39 cellular contexts compared by ENCODE assay signal in genomic region chr14:59520224-59520623, GRCh38. TPM values are rescaled to one million over a fixed set of nuclear protein-coding genes. Genes with fewer than 3 reads are reported as not detected.
"Had no signal": no experiment of that assay in that cellular context is flagged by ENCODE, and none has a peak within 500 bp of the region (broad histone marks: within the 10 kb centered on the region; RNA-seq: fewer than 3 reads in every experiment).

No MANE protein-coding gene starts in this region.

- ATAC-seq: activated naive CD4-positive, alpha-beta T cell treated with anti-CD3 and anti-CD28 coated beads, Interleukin-2, amount 50 U/mL, for 72 hours; activated naive CD8-positive, alpha-beta T cell treated with anti-CD3 and anti-CD28 coated beads, Interleukin-2, amount 50 U/mL, for 24 hours; activated T-cell treated with anti-CD3 and anti-CD28 coated beads, Interleukin-2, amount 50 U/mL, for 4 hours; activated T-cell treated with anti-CD3 and anti-CD28 coated beads, Interleukin-2, amount 50 U/mL, for 72 hours; activated T-helper 17 cell treated with anti-CD3 and anti-CD28 coated beads, Interleukin-2, amount 50 U/mL, for 72 hours; body of pancreas had no signal

- H3K9me3 ChIP-seq: adrenal gland, ascending aorta, body of pancreas, breast epithelium had no signal

- H3K36me3 ChIP-seq: adrenal gland, ascending aorta, brain microvascular endothelial cell, breast epithelium, cardiac muscle cell had no signal

- H3K4me1 ChIP-seq: adrenal gland, ascending aorta, body of pancreas, breast epithelium had no signal

- H3K4me3 ChIP-seq: adrenal gland, ascending aorta, body of pancreas, breast epithelium, cardiac muscle cell had no signal

- DNase-seq: activated effector memory CD4-positive, alpha-beta T cell treated with anti-CD3 and anti-CD28 coated beads, Interleukin-2, amount 50 U/mL, for 16 hours; activated effector memory CD4-positive, alpha-beta T cell treated with Interleukin-2 at 50 U/mL for 16 hours; activated gamma-delta T cell; activated gamma-delta T cell treated with Interleukin-2 at 50 U/mL for 16 hours; activated naive CD4-positive, alpha-beta T cell; activated naive CD4-positive, alpha-beta T cell treated with anti-CD3 and anti-CD28 coated beads for 36 hours; activated naive CD4-positive, alpha-beta T cell treated with anti-CD3 and anti-CD28 coated beads, Interleukin-2, amount 10 ng/mL, durations not matched to agents 7 days and 5 days; activated naive CD4-positive, alpha-beta T cell treated with anti-CD3 and anti-CD28 coated beads, Interleukin-2, amount 50 U/mL, for 16 hours; activated naive CD4-positive, alpha-beta T cell treated with Interleukin-2 at 50 U/mL for 16 hours; activated naive CD8-positive, alpha-beta T cell treated with anti-CD3 and anti-CD28 coated beads for 36 hours; activated naive CD8-positive, alpha-beta T cell treated with anti-CD3 and anti-CD28 coated beads, Interleukin-2, amount 10 ng/mL, durations not matched to agents 7 days and 5 days; activated naive CD8-positive, alpha-beta T cell treated with anti-CD3 and anti-CD28 coated beads, Interleukin-2, amount 50 U/mL, for 24 hours; activated T-cell treated with anti-CD3 and anti-CD28 coated beads for 4 hours; activated T-cell treated with anti-CD3 and anti-CD28 coated beads, Interleukin-2, amount 50 U/mL, for 1 hour; activated T-cell treated with anti-CD3 and anti-CD28 coated beads, Interleukin-2, amount 50 U/mL, for 24 hours; activated T-cell treated with anti-CD3 and anti-CD28 coated beads, Interleukin-2, amount 50 U/mL, for 4 hours; activated T-cell treated with anti-CD3 and anti-CD28 coated beads, Interleukin-2, amount 50 U/mL, for 48 hours; activated T-cell treated with anti-CD3 and anti-CD28 coated beads, Interleukin-2, amount 50 U/mL, for 72 hours; adrenal gland; amniotic stem cell; amygdala; anterior cingulate cortex; aorta; body of pancreas; brain microvascular endothelial cell; caudate nucleus; central memory CD4-positive, alpha-beta T cell; cerebellar nuclear complex had no signal

RNA-seq across cellular contexts. Expression of gene CCDC175, which starts 56.4 kb away (rescaled TPM):
- total RNA-seq: activated naive CD4-positive, alpha-beta T cell treated with anti-CD3 and anti-CD28 coated beads for 36 hours; activated naive CD4-positive, alpha-beta T cell treated with anti-CD3 and anti-CD28 coated beads, Interleukin-2, amount 50 U/mL, for 72 hours; activated naive CD8-positive, alpha-beta T cell treated with anti-CD3 and anti-CD28 coated beads for 36 hours; activated naive CD8-positive, alpha-beta T cell treated with anti-CD3 and anti-CD28 coated beads, Interleukin-2, amount 10 ng/mL, durations not matched to agents 7 days and 5 days; activated T-cell treated with anti-CD3 and anti-CD28 coated beads, Interleukin-2, amount 50 U/mL, for 4 hours; activated T-cell treated with anti-CD3 and anti-CD28 coated beads, Interleukin-2, amount 50 U/mL, for 72 hours; activated T-helper 1 cell treated with anti-CD3 and anti-CD28 coated beads, Interleukin-12 subunit alpha, Interleukin-12 subunit beta, Interleukin-2, Interleukin-4 antibody, amounts not matched to agents 30 ng/mL and 10 ng/mL and 1 ng/mL, durations not matched to agents 14 hours and 24 hours and 36 hours; activated T-helper 17 cell treated with anti-CD3 and anti-CD28 coated beads, Interleukin-2, amount 50 U/mL, for 72 hours; activated T-helper 2 cell treated with anti-CD3 and anti-CD28 coated beads, Interferon-gamma antibody, Interleukin-2, Interleukin-4, amounts not matched to agents 10 μg/mL and 5 μg/mL and 100 μg/mL, durations not matched to agents 14 hours and 24 hours and 36 hours; ascending aorta; astrocyte; body of pancreas; bronchial epithelial cell; cardiac muscle cell; cardiac septum; chondrocyte had no signal
